Comparison of ENCODE assay signal across 23 cellular contexts in genomic region chrX:127558811-127559210, GRCh38.
"Had no signal": no experiment of that assay in that cellular context is flagged by ENCODE, and none has a peak within 500 bp of the region (broad histone marks: within the 10 kb centered on the region; RNA-seq: fewer than 3 reads in every experiment).

No MANE protein-coding gene starts in this region.

- DNase-seq: dermis blood vessel endothelial cell; effector memory CD4-positive, alpha-beta T cell; erythroblast; esophagus squamous epithelium; foreskin melanocyte; kidney glomerular epithelial cell; mesendoderm; midbrain; naive thymus-derived CD4-positive, alpha-beta T cell; nephron progenitor cell; nucleus accumbens; right cardiac atrium; sigmoid colon; stimulated activated CD4-positive, alpha-beta T cell treated with anti-CD3 and anti-CD28 coated beads, Interleukin-2, amount 100 ng/mL, for 24 hours; stimulated activated CD4-positive, alpha-beta T cell treated with anti-CD3 and anti-CD28 coated beads, Interleukin-4, amount 100 ng/mL, for 24 hours; stimulated activated naive CD4-positive, alpha-beta T cell treated with Interleukin-2 at 50 U/mL for 16 hours; stomach; thyroid gland had no signal

- H3K4me1 ChIP-seq: esophagus squamous epithelium, prostate gland, sigmoid colon, stomach, thyroid gland had no signal

- ATAC-seq: left lobe of liver; naive thymus-derived CD4-positive, alpha-beta T cell; right cardiac atrium; stimulated activated effector memory CD8-positive, alpha-beta T cell treated with anti-CD3 and anti-CD28 coated beads, Interleukin-12 subunit alpha, Interleukin-12 subunit beta, amount 100 ng/mL, for 72 hours had no signal

- H3K27ac ChIP-seq: coronary artery, esophagus squamous epithelium, prostate gland, sigmoid colon, stomach, thyroid gland had no signal

- H3K9me3 ChIP-seq: esophagus squamous epithelium, prostate gland, sigmoid colon, thyroid gland had no signal

- H3K36me3 ChIP-seq: esophagus squamous epithelium, prostate gland, sigmoid colon, stomach, thyroid gland had no signal

- FAIRE-seq: endothelial cell of umbilical vein had no signal

- H3K27me3 ChIP-seq: esophagus squamous epithelium, sigmoid colon, stomach, thyroid gland had no signal

- H3K4me3 ChIP-seq: coronary artery, esophagus squamous epithelium, prostate gland, sigmoid colon, stomach, thyroid gland had no signal
